ENCODE assay signal across 19 cellular contexts in genomic region chr18:77482190-77482928, GRCh38.
"Had no signal": no experiment of that assay in that cellular context is flagged by ENCODE, and none has a peak within 500 bp of the region (broad histone marks: within the 10 kb centered on the region; RNA-seq: fewer than 3 reads in every experiment).

No MANE protein-coding gene starts in this region.

- H3K27me3 ChIP-seq: ascending aorta, cardiac muscle cell, right lobe of liver, tibial nerve had no signal

- H3K27ac Mint-ChIP-seq: activated CD8-positive, alpha-beta T cell treated with anti-CD3 and anti-CD28 coated beads, Interleukin-2, amount 10 ng/mL, durations not matched to agents 7 days and 5 days; activated naive CD8-positive, alpha-beta T cell treated with anti-CD3 and anti-CD28 coated beads, Interleukin-2, amount 50 U/mL, for 24 hours; nephron progenitor cell; stimulated activated memory B cell treated with anti-CD40 and anti-IgM and Interleukin-4, amounts not matched to agents 10 μg/mL and 1 μg/mL and 100 μg/mL, for 72 hours had no signal

- H3K4me1 Mint-ChIP-seq: activated naive CD8-positive, alpha-beta T cell treated with anti-CD3 and anti-CD28 coated beads, Interleukin-2, amount 50 U/mL, for 24 hours; nephron progenitor cell; stimulated activated memory B cell treated with anti-CD40 and anti-IgM and Interleukin-4, amounts not matched to agents 10 μg/mL and 1 μg/mL and 100 μg/mL, for 72 hours had no signal

- DNase-seq: activated CD4-positive, alpha-beta T cell treated with anti-CD3 and anti-CD28 coated beads for 4 hours; activated CD8-positive, alpha-beta T cell treated with anti-CD3 and anti-CD28 coated beads, Interleukin-2, amount 10 ng/mL, durations not matched to agents 7 days and 5 days; activated naive CD4-positive, alpha-beta T cell treated with Interleukin-2 at 50 U/mL for 16 hours; activated naive CD8-positive, alpha-beta T cell treated with anti-CD3 and anti-CD28 coated beads, Interleukin-2, amount 50 U/mL, for 24 hours; effector CD8-positive, alpha-beta T cell; foreskin melanocyte; head of caudate nucleus; islet precursor cell; mesendoderm; nephron progenitor cell; psoas muscle; right lobe of liver; WERI-Rb-1 had no signal

- ATAC-seq: activated CD8-positive, alpha-beta T cell treated with anti-CD3 and anti-CD28 coated beads, Interleukin-2, amount 10 ng/mL, durations not matched to agents 7 days and 5 days; activated naive CD8-positive, alpha-beta T cell treated with anti-CD3 and anti-CD28 coated beads, Interleukin-2, amount 50 U/mL, for 24 hours; left lobe of liver; psoas muscle; right lobe of liver; stimulated activated memory B cell treated with anti-CD40 and anti-IgM and Interleukin-4, amounts not matched to agents 10 μg/mL and 1 μg/mL and 100 μg/mL, for 72 hours had no signal

- H3K4me1 ChIP-seq: ascending aorta, psoas muscle, right lobe of liver had no signal

- H3K4me3 Mint-ChIP-seq: activated CD8-positive, alpha-beta T cell treated with anti-CD3 and anti-CD28 coated beads, Interleukin-2, amount 10 ng/mL, durations not matched to agents 7 days and 5 days; activated naive CD8-positive, alpha-beta T cell treated with anti-CD3 and anti-CD28 coated beads, Interleukin-2, amount 50 U/mL, for 24 hours; nephron progenitor cell; stimulated activated memory B cell treated with anti-CD40 and anti-IgM and Interleukin-4, amounts not matched to agents 10 μg/mL and 1 μg/mL and 100 μg/mL, for 72 hours had no signal

- H3K36me3 Mint-ChIP-seq: stimulated activated memory B cell treated with anti-CD40 and anti-IgM and Interleukin-4, amounts not matched to agents 10 μg/mL and 1 μg/mL and 100 μg/mL, for 72 hours had no signal

- H3K4me3 ChIP-seq: ascending aorta, cardiac muscle cell, coronary artery, psoas muscle, right lobe of liver, tibial nerve had no signal

- H3K9me3 Mint-ChIP-seq: activated naive CD8-positive, alpha-beta T cell treated with anti-CD3 and anti-CD28 coated beads, Interleukin-2, amount 50 U/mL, for 24 hours; nephron progenitor cell had no signal

- H3K36me3 ChIP-seq: ascending aorta, cardiac muscle cell, right lobe of liver, tibial nerve, WERI-Rb-1 had no signal

- H3K27ac ChIP-seq: ascending aorta, cardiac muscle cell, coronary artery, psoas muscle, right lobe of liver, tibial nerve, WERI-Rb-1 had no signal
